Comparison of ENCODE assay signal across 21 cellular contexts in the genomic region with DNA sequence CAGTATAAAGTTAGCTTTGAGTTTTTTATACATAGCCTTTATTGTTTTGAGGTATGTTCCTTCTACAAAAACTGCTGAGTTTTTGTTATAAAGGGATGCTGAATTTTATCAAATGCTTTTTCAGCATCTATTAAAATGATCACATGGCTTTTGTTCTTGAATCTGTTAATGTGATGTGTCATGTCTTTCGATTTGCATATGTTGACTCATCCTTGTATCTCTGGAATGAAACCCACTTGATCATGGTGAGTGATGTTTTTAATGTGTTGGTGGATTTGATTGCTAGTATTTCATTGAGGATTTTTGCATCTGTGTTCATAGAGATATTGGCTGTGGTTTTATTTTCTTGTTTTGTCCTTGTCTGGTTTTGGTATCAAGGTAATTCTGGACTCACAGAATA. TPM values are rescaled to one million over a fixed set of nuclear protein-coding genes. Genes with fewer than 3 reads are reported as not detected.
DNase-seq lines count a peak whose midpoint lies in the region; ATAC-seq, FAIRE-seq and TF ChIP-seq lines count a peak whose summit lies in the region.
"Had no signal": no experiment of that assay in that cellular context is flagged by ENCODE, and none has a peak within 500 bp of the region (broad histone marks: within the 10 kb centered on the region; RNA-seq: fewer than 3 reads in every experiment).

No MANE protein-coding gene starts in this region.

- DNase-seq in COLO829 (ENCODE audit: low spot score) (peak; percentile 64), HTR-8/SVneo (ENCODE audit: insufficient read length, low spot score) (no peak), astrocyte of the hippocampus (ENCODE audit: low read depth, low spot score) (peak; percentile 25), iris pigment epithelial cell (ENCODE audit: low read depth) (peak; percentile 65), GF-D8 (lab: John Stamatoyannopoulos, UW) (no peak), mesothelial cell of epicardium (ENCODE audit: low spot score in 2 of 2, unreplicated experiment in 2 of 2) (no peak)
- DNase-seq in activated CD8-positive, alpha-beta memory T cell treated with anti-CD3 and anti-CD28 coated beads, Interleukin-2, amount 10 ng/mL, durations not matched to agents 7 days and 5 days, result no peak
- DNase-seq: activated gamma-delta T cell; AML-193; amniotic stem cell; Caco-2; left ventricle myocardium superior; NCI-H2227 treated with DMSO at 0.1 percent for 48 hours; NK-92 treated with Interleukin-12 subunit alpha and Interleukin-12 subunit beta, amount 100 ng/mL, for 24 hours; pancreas; SIG-M5; stimulated activated CD4-positive, alpha-beta T cell treated with anti-CD3 and anti-CD28 coated beads, Interleukin-4, amount 100 ng/mL, for 4 hours; stimulated activated CD8-positive, alpha-beta memory T cell treated with anti-CD3 and anti-CD28 coated beads, Interleukin-4, amount 100 ng/mL, for 48 hours had no signal

- H3K4me1 Mint-ChIP-seq in mesothelial cell of epicardium, result no peaks in the 10 kb centered on the region
- H3K4me1 Mint-ChIP-seq in activated CD8-positive, alpha-beta memory T cell treated with anti-CD3 and anti-CD28 coated beads, Interleukin-2, amount 10 ng/mL, durations not matched to agents 7 days and 5 days, result peaks cover 8% of the 10 kb centered on the region

- no peak for ATAC-seq in HG03108 (IDR thresholded peaks at IDR 0.05; ENCODE audit: unreplicated experiment)
- ATAC-seq in activated CD8-positive, alpha-beta memory T cell treated with anti-CD3 and anti-CD28 coated beads, Interleukin-2, amount 10 ng/mL, durations not matched to agents 7 days and 5 days, result no peak
- ATAC-seq: left ventricle myocardium superior, pancreas had no signal

- H3K27me3 Mint-ChIP-seq in mesothelial cell of epicardium (ENCODE audit: low read depth), result no peaks in the 10 kb centered on the region
- H3K27me3 Mint-ChIP-seq in activated CD8-positive, alpha-beta memory T cell treated with anti-CD3 and anti-CD28 coated beads, Interleukin-2, amount 10 ng/mL, durations not matched to agents 7 days and 5 days, result peaks cover 30% of the 10 kb centered on the region

- no peaks in the 10 kb centered on the region for H3K36me3 Mint-ChIP-seq in mesothelial cell of epicardium
- H3K36me3 Mint-ChIP-seq in activated CD8-positive, alpha-beta memory T cell treated with anti-CD3 and anti-CD28 coated beads, Interleukin-2, amount 10 ng/mL, durations not matched to agents 7 days and 5 days, result no peaks in the 10 kb centered on the region

- H3K4me3 Mint-ChIP-seq in mesothelial cell of epicardium, result no peak overlapping the region
- H3K4me3 Mint-ChIP-seq in activated CD8-positive, alpha-beta memory T cell treated with anti-CD3 and anti-CD28 coated beads, Interleukin-2, amount 10 ng/mL, durations not matched to agents 7 days and 5 days, result no peak overlapping the region

- no peak for TF ChIP-seq CTCF in mesothelial cell of epicardium (IDR thresholded peaks at IDR 0.05; ENCODE audit: unreplicated experiment)

- peaks cover 6% of the 10 kb centered on the region for H3K9me3 Mint-ChIP-seq in mesothelial cell of epicardium
- H3K9me3 Mint-ChIP-seq in activated CD8-positive, alpha-beta memory T cell treated with anti-CD3 and anti-CD28 coated beads, Interleukin-2, amount 10 ng/mL, durations not matched to agents 7 days and 5 days (ENCODE audit: low read depth), result no peaks in the 10 kb centered on the region

- no peak overlapping the region for H3K27ac Mint-ChIP-seq in mesothelial cell of epicardium
- no peak overlapping the region for H3K27ac Mint-ChIP-seq in activated CD8-positive, alpha-beta memory T cell treated with anti-CD3 and anti-CD28 coated beads, Interleukin-2, amount 10 ng/mL, durations not matched to agents 7 days and 5 days

- peak; percentile 86 for FAIRE-seq in HTR-8/SVneo (lab: Jason Lieb, UNC)
- FAIRE-seq: H54, pancreas had no signal

- CTCF ChIA-PET in activated CD8-positive, alpha-beta memory T cell treated with anti-CD3 and anti-CD28 coated beads, Interleukin-2, amount 10 ng/mL, durations not matched to agents 7 days and 5 days (lab: Charles Lee), result no interaction called here

RNA-seq across cellular contexts. Expression of gene BLCAP, which starts 24.7 kb away (rescaled TPM):
- total RNA-seq in mesothelial cell of epicardium, result 71.7 to 76.2 TPM (median 72.7 TPM) in 3 replicates
- total RNA-seq in activated CD8-positive, alpha-beta memory T cell treated with anti-CD3 and anti-CD28 coated beads, Interleukin-2, amount 10 ng/mL, durations not matched to agents 7 days and 5 days, result 10 to 100 TPM; 32.0 to 36.3 TPM

RNA-seq across cellular contexts. Expression of gene NNAT, which starts 31.4 kb away (rescaled TPM):
- total RNA-seq in mesothelial cell of epicardium, result 18.5 to 19.4 TPM (median 19.3 TPM) in 3 replicates
- not detected for total RNA-seq in activated CD8-positive, alpha-beta memory T cell treated with anti-CD3 and anti-CD28 coated beads, Interleukin-2, amount 10 ng/mL, durations not matched to agents 7 days and 5 days
- total RNA-seq: Caco-2; T-helper 2 cell treated with Interferon-gamma antibody and Interleukin-4, amounts not matched to agents 100 ng/mL and 5 ng/mL, for 36 hours had no signal

Comparison
In these comparisons a context has a peak if more than half of its experiments do, and no peak if none do; other contexts are left out.
1. DNase-seq: peak in COLO829 (single experiment), astrocyte of the hippocampus (single experiment) and iris pigment epithelial cell (single experiment); none in HTR-8/SVneo (single experiment), GF-D8 (single experiment), mesothelial cell of epicardium (0 of 2) and activated CD8-positive, alpha-beta memory T cell treated with anti-CD3 and anti-CD28 coated beads, Interleukin-2, amount 10 ng/mL, durations not matched to agents 7 days and 5 days (single experiment).
2. RNA of gene NNAT, which starts 31.4 kb away (total RNA-seq): 18.5 to 19.4 TPM in mesothelial cell of epicardium; not detected in activated CD8-positive, alpha-beta memory T cell treated with anti-CD3 and anti-CD28 coated beads, Interleukin-2, amount 10 ng/mL, durations not matched to agents 7 days and 5 days; every median in the first group is over 10 times any median in the second.